ENCODE assay signal across 16 cellular contexts in the genomic region with DNA sequence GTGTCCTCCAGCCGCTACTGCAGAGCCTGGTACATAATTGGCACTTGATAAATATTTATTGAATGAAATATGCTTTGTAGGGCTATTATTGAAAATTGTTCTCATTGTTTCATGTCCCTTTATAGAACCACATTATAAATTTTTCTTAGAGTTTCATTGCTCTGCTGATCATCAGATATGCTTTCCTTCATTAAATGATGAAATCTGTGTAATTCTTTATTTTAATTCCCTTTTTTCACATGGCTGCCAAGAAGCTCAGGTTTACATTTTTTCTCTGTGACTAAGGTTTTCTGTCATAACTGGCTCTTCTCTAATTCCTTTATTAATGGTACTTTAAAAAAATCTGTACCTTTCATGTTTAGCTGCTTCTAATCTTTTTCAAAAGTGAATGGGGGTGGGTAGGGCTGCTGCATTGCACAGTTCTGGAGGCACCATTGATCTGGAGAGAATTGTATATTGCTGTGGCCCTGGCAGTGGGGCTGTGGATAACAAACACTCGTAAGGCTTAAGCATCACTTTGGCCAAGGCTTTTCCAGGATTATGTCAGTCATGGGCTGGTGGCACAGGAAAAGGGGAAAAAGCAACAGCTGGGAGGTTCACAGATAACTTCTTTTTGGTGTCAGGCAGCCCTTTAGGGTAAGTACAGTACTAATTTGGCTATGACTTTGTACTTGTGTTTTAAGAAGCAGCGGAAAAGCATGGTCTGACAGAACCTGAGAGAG. TPM values are rescaled to one million over a fixed set of nuclear protein-coding genes. Genes with fewer than 3 reads are reported as not detected.
DNase-seq lines count a peak whose midpoint lies in the region; TF ChIP-seq lines count a peak whose summit lies in the region.
"Had no signal": no experiment of that assay in that cellular context is flagged by ENCODE, and none has a peak within 500 bp of the region (broad histone marks: within the 10 kb centered on the region; RNA-seq: fewer than 3 reads in every experiment).

No MANE protein-coding gene starts in this region.

- intact Hi-C loops in breast epithelium (cut with DNase I; ENCODE audit: low total_unique reads): no loop called here

- 88 to 93% methylated on average over 3 of the region's 3 CpGs for WGBS in GM23248 (ENCODE audit: low coverage in 1 of 2, low lambda C conversion rate in 2 of 2, missing lambda C conversion rate in 2 of 2), 2 experiments

- no peaks in the 10 kb centered on the region for H3K79me2 ChIP-seq in GM23248 (ENCODE audit: insufficient read depth)

- H3K27ac ChIP-seq in GM23248: peak overlapping the region; percentile 55
- peak overlapping the region; percentile 54 to 57 for H3K27ac ChIP-seq in breast epithelium
- no peak overlapping the region for H3K27ac ChIP-seq in right atrium auricular region

- H4K20me1 ChIP-seq in GM23248 (ENCODE audit: insufficient read depth): no peaks in the 10 kb centered on the region

- no peaks in the 10 kb centered on the region for H3K27me3 ChIP-seq in GM23248 (replicated peaks; ENCODE audit: insufficient read depth)
- H3K27me3 ChIP-seq in breast epithelium: no peaks in the 10 kb centered on the region
- H3K27me3 ChIP-seq in right atrium auricular region: no peaks in the 10 kb centered on the region

- TF ChIP-seq CTCF in AG09309 (IDR thresholded peaks at IDR 0.05; ENCODE audit: control insufficient read depth, insufficient read depth, low read depth, low read length, missing control alignments) (no peak), breast epithelium (IDR thresholded peaks at IDR 0.05) (no peak), right atrium auricular region (IDR thresholded peaks at IDR 0.05) (no peak)

- TF ChIP-seq POLR2A in breast epithelium (IDR thresholded peaks at IDR 0.05): no peak

- H3K4me1 ChIP-seq in GM23248 (ENCODE audit: insufficient read depth): peaks cover 18% of the 10 kb centered on the region
- H3K4me1 ChIP-seq in breast epithelium: peaks cover 0 to 3% of the 10 kb centered on the region in 2 donors
- no peaks in the 10 kb centered on the region for H3K4me1 ChIP-seq in right atrium auricular region

- H3F3A ChIP-seq in GM23248 (ENCODE audit: insufficient read depth): peaks cover 18% of the 10 kb centered on the region; the same call in 1 of the 2 replicates

- H3K9me3 ChIP-seq in GM23248 (ENCODE audit: low read depth): no peaks in the 10 kb centered on the region
- no peaks in the 10 kb centered on the region for H3K9me3 ChIP-seq in breast epithelium
- no peaks in the 10 kb centered on the region for H3K9me3 ChIP-seq in right atrium auricular region

- no peak overlapping the region for H2AFZ ChIP-seq in GM23248

- peak overlapping the region; percentile 34 for H3K4me2 ChIP-seq in GM23248 (ENCODE audit: unreplicated experiment)

- H3K9me2 ChIP-seq in GM23248 (ENCODE audit: insufficient read depth): no peaks in the 10 kb centered on the region

- H3K36me3 ChIP-seq in GM23248 (ENCODE audit: low read depth): peaks cover 23% of the 10 kb centered on the region
- H3K36me3 ChIP-seq in breast epithelium: no peaks in the 10 kb centered on the region
- H3K36me3 ChIP-seq in right atrium auricular region: peaks cover 65% of the 10 kb centered on the region

- H3K4me3 ChIP-seq in AG09309 (ENCODE audit: control insufficient read depth, low read depth, low read length) (no peak overlapping the region), GM23248 (no peak overlapping the region), breast epithelium (no peak overlapping the region), right atrium auricular region (no peak overlapping the region)

- DNase-seq in AG09309 (ENCODE audit: low read depth) (peak; percentile 11), GM23248 (peak; percentile 64), breast epithelium (ENCODE audit: low spot score in 2 of 2) (no peak), hepatic stellate cell (ENCODE audit: low spot score) (peak; percentile 7), superior temporal gyrus (ENCODE audit: extremely low spot score) (no peak), right atrium auricular region (ENCODE audit: low spot score) (no peak), epidermal melanocyte (ENCODE audit: insufficient read length, low spot score) (no peak), NCI-H2196 (lab: John Stamatoyannopoulos, UW; ENCODE audit: unreplicated experiment) (no peak)
- DNase-seq: activated T-cell treated with anti-CD3 and anti-CD28 coated beads, Interleukin-2, amount 50 U/mL, for 1 hour; DMS79; Karpas-422; left ventricle myocardium superior; NCI-H2029; NCI-H526; OCI-M1; stimulated activated CD4-positive, alpha-beta T cell treated with anti-CD3 and anti-CD28 coated beads, Interleukin-15, amount 100 ng/mL, for 24 hours had no signal

- in situ Hi-C loops in GM23248 (cut with MboI): no loop called here

- peak overlapping the region; percentile 35 for H3K9ac ChIP-seq in GM23248

RNA-seq across cellular contexts. Expression of a gene that starts 43.8 kb away (rescaled TPM):
- 30.6 and 31.1 TPM in 2 replicates for total RNA-seq in GM23248 (2014; rRNA removed; shearing (Covaris generic))
- 7.0 TPM in 2 replicates for polyA plus RNA-seq in GM23248 (2016; fragmentation: Nextera tagmentation; extraction: Ambion mirVana)
- total RNA-seq in breast epithelium (10 to 100 TPM; 37.1 to 61.6 (median 42.3) TPM), right atrium auricular region (10 to 100 TPM; 31.5 to 46.5 TPM)

Comparison
In these comparisons a context has a peak if more than half of its experiments do, and no peak if none do; other contexts are left out.
1. DNase-seq: peak in AG09309 (single experiment), GM23248 (single experiment) and hepatic stellate cell (single experiment); none in breast epithelium (0 of 2), superior temporal gyrus (single experiment), right atrium auricular region (single experiment), epidermal melanocyte (single experiment) and NCI-H2196 (single experiment).
2. H3K27ac ChIP-seq: peak in GM23248 (single experiment) and breast epithelium (2 of 2); none in right atrium auricular region (0 of 2).